Comparison of ENCODE assay signal across 22 cellular contexts in the genomic region with DNA sequence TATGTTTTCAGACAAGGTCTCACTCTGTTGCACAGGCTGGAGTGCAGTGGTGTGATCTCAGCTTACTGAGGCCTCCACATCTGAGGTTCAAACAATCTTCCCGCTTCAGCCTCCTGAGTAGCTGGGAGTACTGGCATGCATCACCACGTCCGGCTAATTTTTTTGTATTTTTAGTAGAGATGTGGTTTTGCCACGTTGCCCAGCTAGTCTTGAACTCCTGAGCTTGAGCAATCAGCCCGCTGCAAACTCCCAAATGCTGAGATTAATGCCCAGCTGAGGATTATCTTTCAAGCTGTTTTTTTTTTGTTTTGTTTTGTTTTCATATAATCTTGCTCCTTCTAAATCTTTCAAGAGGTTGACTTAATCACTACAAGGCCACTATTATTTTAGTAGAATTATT. TPM values are rescaled to one million over a fixed set of nuclear protein-coding genes. Genes with fewer than 3 reads are reported as not detected.
"Had no signal": no experiment of that assay in that cellular context is flagged by ENCODE, and none has a peak within 500 bp of the region (broad histone marks: within the 10 kb centered on the region; RNA-seq: fewer than 3 reads in every experiment).

No MANE protein-coding gene starts in this region.

- H3K9me3 ChIP-seq: MG63 had no signal

- H3K4me3 ChIP-seq: MG63, PC-9 had no signal

- H3K27me3 ChIP-seq: brain microvascular endothelial cell, MG63 had no signal

- H3K27ac ChIP-seq: brain microvascular endothelial cell, KMS-11, PC-9, VCaP had no signal

- DNase-seq: activated CD4-positive, alpha-beta memory T cell treated with anti-CD3 and anti-CD28 coated beads for 36 hours; activated CD4-positive, alpha-beta T cell treated with anti-CD3 and anti-CD28 coated beads, Interleukin-2, amount 10 ng/mL, durations not matched to agents 7 days and 5 days; activated CD4-positive, CD25-positive, alpha-beta regulatory T cell; activated CD8-positive, alpha-beta memory T cell treated with anti-CD3 and anti-CD28 coated beads for 24 hours; activated effector memory CD4-positive, alpha-beta T cell treated with anti-CD3 and anti-CD28 coated beads, Interleukin-2, amount 50 U/mL, for 16 hours; activated naive CD4-positive, alpha-beta T cell treated with Interleukin-2 at 50 U/mL for 16 hours; activated naive CD8-positive, alpha-beta T cell treated with anti-CD3 and anti-CD28 coated beads, Interleukin-2, amount 50 U/mL, for 24 hours; activated T-cell treated with anti-CD3 and anti-CD28 coated beads, Interleukin-2, amount 50 U/mL, for 4 hours; brain microvascular endothelial cell; cerebellar nuclear complex; MG63; NCI-H1092 treated with DMSO at 0.1 percent for 48 hours; NCI-H1417 treated with DMSO at 0.1 percent for 48 hours; NCI-H1694 treated with DMSO at 0.1 percent for 48 hours; NCI-H2029 treated with DMSO at 0.1 percent for 48 hours; NCI-H510A treated with DMSO at 0.1 percent for 48 hours; PC-9; SHP77 treated with DMSO at 0.1 percent for 48 hours; T-helper 17 cell; T-helper 9 cell had no signal

- H3K36me3 ChIP-seq: brain microvascular endothelial cell, MG63 had no signal

RNA-seq across cellular contexts. Expression of a gene that starts 47.3 kb away (rescaled TPM):
- total RNA-seq: T-helper 17 cell had no signal
